ENCODE assay signal across 10 cellular contexts in genomic region chr13:73938375-73939070, GRCh38.
DNase-seq lines count a peak whose midpoint lies in the region; ATAC-seq and TF ChIP-seq lines count a peak whose summit lies in the region.
"Had no signal": no experiment of that assay in that cellular context is flagged by ENCODE, and none has a peak within 500 bp of the region (broad histone marks: within the 10 kb centered on the region; RNA-seq: fewer than 3 reads in every experiment).

No MANE protein-coding gene starts in this region.

- TF ChIP-seq POLR2A in sigmoid colon (IDR thresholded peaks at IDR 0.05), result no peak

- H3K9me3 ChIP-seq in sigmoid colon, result no peaks in the 10 kb centered on the region

- intact Hi-C loops in sigmoid colon (cut with DNase I), result no loop called here

- H3K4me3 ChIP-seq in fibroblast of villous mesenchyme (ENCODE audit: low read depth, low read length) (no peak overlapping the region), sigmoid colon (no peak overlapping the region)

- no peak overlapping the region for H3K27ac ChIP-seq in sigmoid colon

- peaks cover 0 to 8% (median 6%) of the 10 kb centered on the region in 4 donors for H3K4me1 ChIP-seq in sigmoid colon

- WGBS in sigmoid colon, 2 donors, result 91 to 92% methylated on average over 10 of the region's 10 CpGs

- H3K36me3 ChIP-seq in sigmoid colon, result no peaks in the 10 kb centered on the region

- no peak for TF ChIP-seq EP300 in sigmoid colon (IDR thresholded peaks at IDR 0.05)

- TF ChIP-seq CTCF in fibroblast of villous mesenchyme (IDR thresholded peaks at IDR 0.05; ENCODE audit: insufficient read depth, low read depth, low read length), result no peak
- no peak for TF ChIP-seq CTCF in sigmoid colon (IDR thresholded peaks at IDR 0.05)

- DNase-seq in NCI-H146 (lab: John Stamatoyannopoulos, UW), result peak; percentile 3
- no peak for DNase-seq in NCI-H146 treated with DMSO at 0.1 percent for 48 hours (lab: John Stamatoyannopoulos, UW; ENCODE audit: unreplicated experiment)
- DNase-seq in RKO (ENCODE audit: low spot score), result peak; percentile 84
- peak; percentile 59 for DNase-seq in fibroblast of villous mesenchyme (ENCODE audit: low read depth)
- peak; percentile 73 for DNase-seq in stromal cell of bone marrow (ENCODE audit: low read depth)
- no peak for DNase-seq in activated CD8-positive, alpha-beta memory T cell treated with anti-CD3 and anti-CD28 coated beads for 24 hours
- no peak for DNase-seq in sigmoid colon
- no peak for DNase-seq in left lobe of liver (ENCODE audit: low spot score)
- DNase-seq: activated CD4-positive, alpha-beta T cell treated with anti-CD3 and anti-CD28 coated beads, Interleukin-2, amount 50 U/mL, for 4 hours; small intestine had no signal

- H3K27me3 ChIP-seq in sigmoid colon, result no peaks in the 10 kb centered on the region

- no peak for ATAC-seq in left lobe of liver

Comparison
In these comparisons a context has a peak if more than half of its experiments do, and no peak if none do; other contexts are left out.
1. DNase-seq: peak in NCI-H146 (single experiment), RKO (single experiment), fibroblast of villous mesenchyme (single experiment) and stromal cell of bone marrow (single experiment); none in NCI-H146 treated with DMSO at 0.1 percent for 48 hours (single experiment), activated CD8-positive, alpha-beta memory T cell treated with anti-CD3 and anti-CD28 coated beads for 24 hours (single experiment), sigmoid colon (single experiment) and left lobe of liver (single experiment).